29 cellular contexts compared by ENCODE assay signal in genomic region chr20:51171141-51171540, GRCh38.
"Had no signal": no experiment of that assay in that cellular context is flagged by ENCODE, and none has a peak within 500 bp of the region (broad histone marks: within the 10 kb centered on the region; RNA-seq: fewer than 3 reads in every experiment).

No MANE protein-coding gene starts in this region.

- H3K36me3 ChIP-seq: esophagus muscularis mucosa, heart right ventricle, lower lobe of right lung, neural progenitor cell, prostate gland, right atrium auricular region, tibial artery had no signal

- ATAC-seq: heart right ventricle; left ventricle myocardium superior; lower lobe of right lung; mucosa of descending colon; naive thymus-derived CD4-positive, alpha-beta T cell; sciatic nerve; stimulated activated effector memory CD8-positive, alpha-beta T cell treated with anti-CD3 and anti-CD28 coated beads, Interleukin-12 subunit alpha, Interleukin-12 subunit beta, amount 100 ng/mL, for 72 hours; stimulated activated naive CD8-positive, alpha-beta T cell treated with anti-CD3 and anti-CD28 coated beads, Interleukin-15, Interleukin-2, amounts not matched to agents 100 U/mL and 50 U/mL, for 24 hours had no signal

- H3K27me3 ChIP-seq: neural progenitor cell, right atrium auricular region, testis had no signal

- H3K4me3 ChIP-seq: dorsolateral prefrontal cortex, esophagus muscularis mucosa, heart right ventricle, lower lobe of right lung, mucosa of descending colon, neural progenitor cell, prostate gland, right atrium auricular region, smooth muscle cell, testis, tibial artery had no signal

- H3K9ac ChIP-seq: neural progenitor cell had no signal

- H3K27ac ChIP-seq: dorsolateral prefrontal cortex, esophagus muscularis mucosa, heart right ventricle, lower lobe of right lung, neural progenitor cell, prostate gland, right atrium auricular region, testis, tibial artery had no signal

- H3K27ac Mint-ChIP-seq: memory B cell; mesothelial cell of epicardium; naive thymus-derived CD4-positive, alpha-beta T cell; nephron; neural progenitor cell; stimulated activated effector memory CD8-positive, alpha-beta T cell treated with anti-CD3 and anti-CD28 coated beads, Interleukin-12 subunit alpha, Interleukin-12 subunit beta, amount 100 ng/mL, for 72 hours; type B pancreatic cell had no signal

- H3K9me3 Mint-ChIP-seq: neural progenitor cell; stimulated activated effector memory CD8-positive, alpha-beta T cell treated with anti-CD3 and anti-CD28 coated beads, Interleukin-12 subunit alpha, Interleukin-12 subunit beta, amount 100 ng/mL, for 72 hours had no signal

- H3K36me3 Mint-ChIP-seq: memory B cell; neural progenitor cell; stimulated activated effector memory CD8-positive, alpha-beta T cell treated with anti-CD3 and anti-CD28 coated beads, Interleukin-12 subunit alpha, Interleukin-12 subunit beta, amount 100 ng/mL, for 72 hours; type B pancreatic cell had no signal

- H3K4me1 Mint-ChIP-seq: mesothelial cell of epicardium, nephron, neural progenitor cell had no signal

- H3K4me3 Mint-ChIP-seq: memory B cell; mesothelial cell of epicardium; naive thymus-derived CD4-positive, alpha-beta T cell; nephron; neural progenitor cell; stimulated activated effector memory CD8-positive, alpha-beta T cell treated with anti-CD3 and anti-CD28 coated beads, Interleukin-12 subunit alpha, Interleukin-12 subunit beta, amount 100 ng/mL, for 72 hours; type B pancreatic cell had no signal

- H3K4me2 ChIP-seq: neural progenitor cell, smooth muscle cell had no signal

- H3K9me3 ChIP-seq: lower lobe of right lung, mucosa of descending colon, prostate gland, testis had no signal

- H3K4me1 ChIP-seq: esophagus muscularis mucosa, heart right ventricle, lower lobe of right lung, neural progenitor cell, prostate gland, right atrium auricular region, tibial artery had no signal

- DNase-seq: cerebellar nuclear complex; dorsolateral prefrontal cortex; effector CD4-positive, alpha-beta T cell; foreskin melanocyte; glutamatergic neuron; heart right ventricle; hippocampal formation; left ventricle myocardium superior; lower lobe of right lung; mucosa of descending colon; naive thymus-derived CD4-positive, alpha-beta T cell; stimulated activated CD4-positive, alpha-beta T cell treated with anti-CD3 and anti-CD28 coated beads, Interleukin-12 subunit alpha, Interleukin-12 subunit beta, amount 100 ng/mL, for 4 hours; stimulated activated CD4-positive, alpha-beta T cell treated with anti-CD3 and anti-CD28 coated beads, Interleukin-2, amount 100 ng/mL, for 24 hours; stimulated activated CD4-positive, alpha-beta T cell treated with anti-CD3 and anti-CD28 coated beads, Interleukin-4, amount 100 ng/mL, for 24 hours; stimulated activated naive CD8-positive, alpha-beta T cell treated with anti-CD3 and anti-CD28 coated beads, Interleukin-15, Interleukin-2, amounts not matched to agents 100 U/mL and 50 U/mL, for 24 hours; substantia nigra; testis; tibial artery had no signal
